1 cellular context compared by ENCODE assay signal in the genomic region with DNA sequence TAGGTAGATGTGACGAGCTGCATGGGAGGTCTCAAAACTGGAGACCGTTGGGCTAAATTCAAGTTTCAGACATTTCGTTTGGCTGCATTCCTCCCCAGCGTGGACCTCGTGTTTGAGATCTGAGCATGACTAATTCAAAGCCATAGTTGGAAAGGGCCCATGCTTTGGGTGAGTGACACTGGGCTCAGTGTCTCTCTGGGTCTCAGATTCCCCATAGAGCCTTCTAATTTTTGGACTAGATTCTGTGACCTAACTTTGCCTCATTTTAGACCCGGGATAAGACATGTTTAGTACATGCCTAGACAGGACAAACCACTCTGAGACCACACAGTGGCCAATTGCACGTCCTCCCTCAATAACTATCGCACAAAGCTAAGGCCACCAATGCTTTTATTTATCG.
TF ChIP-seq lines count a peak whose summit lies in the region.

No MANE protein-coding gene starts in this region.

TF ChIP-seq in HepG2, 621 proteins besides CTCF, POLR2A, EP300 and RAD21:
- TF ChIP-seq, protein P1, sequence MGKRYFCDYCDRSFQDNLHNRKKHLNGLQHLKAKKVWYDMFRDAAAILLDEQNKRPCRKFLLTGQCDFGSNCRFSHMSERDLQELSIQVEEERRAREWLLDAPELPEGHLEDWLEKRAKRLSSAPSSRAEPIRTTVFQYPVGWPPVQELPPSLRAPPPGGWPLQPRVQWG (CRISPR knock-in tag; IDR thresholded peaks at IDR 0.05; ENCODE audit: borderline replicate concordance, low read depth) = no peak
- TF ChIP-seq, protein P2, sequence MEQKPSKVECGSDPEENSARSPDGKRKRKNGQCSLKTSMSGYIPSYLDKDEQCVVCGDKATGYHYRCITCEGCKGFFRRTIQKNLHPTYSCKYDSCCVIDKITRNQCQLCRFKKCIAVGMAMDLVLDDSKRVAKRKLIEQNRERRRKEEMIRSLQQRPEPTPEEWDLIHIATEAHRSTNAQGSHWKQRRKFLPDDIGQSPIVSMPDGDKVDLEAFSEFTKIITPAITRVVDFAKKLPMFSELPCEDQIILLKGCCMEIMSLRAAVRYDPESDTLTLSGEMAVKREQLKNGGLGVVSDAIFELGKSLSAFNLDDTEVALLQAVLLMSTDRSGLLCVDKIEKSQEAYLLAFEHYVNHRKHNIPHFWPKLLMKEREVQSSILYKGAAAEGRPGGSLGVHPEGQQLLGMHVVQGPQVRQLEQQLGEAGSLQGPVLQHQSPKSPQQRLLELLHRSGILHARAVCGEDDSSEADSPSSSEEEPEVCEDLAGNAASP (CRISPR knock-in tag; IDR thresholded peaks at IDR 0.05; ENCODE audit: borderline replicate concordance) = no peak
- TF ChIP-seq PTBP1 (IDR thresholded peaks at IDR 0.05; ENCODE audit: low read depth, low read length, poor library complexity, severe bottlenecking) (no peak), POLR2AphosphoS5 (IDR thresholded peaks at IDR 0.05; ENCODE audit: low read depth, low read length) (no peak), HNF4A (CRISPR knock-in tag; IDR thresholded peaks at IDR 0.05) (no peak), ZNF333 (CRISPR knock-in tag; IDR thresholded peaks at IDR 0.05; ENCODE audit: borderline replicate concordance) (no peak), MBNL3 (CRISPR knock-in tag; conservative IDR thresholded peaks at IDR 0.05) (no peak), SIN3B (IDR thresholded peaks at IDR 0.05; ENCODE audit: low read length) (no peak), EZH2 (conservative IDR thresholded peaks at IDR 0.05; ENCODE audit: low read depth, low read length) (no peak), ATF7-NPFF (CRISPR knock-in tag; IDR thresholded peaks at IDR 0.05; ENCODE audit: low read depth) (no peak), DNMT3B (CRISPR knock-in tag; conservative IDR thresholded peaks at IDR 0.05) (no peak)
- TF ChIP-seq, protein P3, sequence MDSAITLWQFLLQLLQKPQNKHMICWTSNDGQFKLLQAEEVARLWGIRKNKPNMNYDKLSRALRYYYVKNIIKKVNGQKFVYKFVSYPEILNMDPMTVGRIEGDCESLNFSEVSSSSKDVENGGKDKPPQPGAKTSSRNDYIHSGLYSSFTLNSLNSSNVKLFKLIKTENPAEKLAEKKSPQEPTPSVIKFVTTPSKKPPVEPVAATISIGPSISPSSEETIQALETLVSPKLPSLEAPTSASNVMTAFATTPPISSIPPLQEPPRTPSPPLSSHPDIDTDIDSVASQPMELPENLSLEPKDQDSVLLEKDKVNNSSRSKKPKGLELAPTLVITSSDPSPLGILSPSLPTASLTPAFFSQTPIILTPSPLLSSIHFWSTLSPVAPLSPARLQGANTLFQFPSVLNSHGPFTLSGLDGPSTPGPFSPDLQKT (CRISPR knock-in tag; IDR thresholded peaks at IDR 0.05; ENCODE audit: borderline replicate concordance) = no peak
- TF ChIP-seq, protein P4, sequence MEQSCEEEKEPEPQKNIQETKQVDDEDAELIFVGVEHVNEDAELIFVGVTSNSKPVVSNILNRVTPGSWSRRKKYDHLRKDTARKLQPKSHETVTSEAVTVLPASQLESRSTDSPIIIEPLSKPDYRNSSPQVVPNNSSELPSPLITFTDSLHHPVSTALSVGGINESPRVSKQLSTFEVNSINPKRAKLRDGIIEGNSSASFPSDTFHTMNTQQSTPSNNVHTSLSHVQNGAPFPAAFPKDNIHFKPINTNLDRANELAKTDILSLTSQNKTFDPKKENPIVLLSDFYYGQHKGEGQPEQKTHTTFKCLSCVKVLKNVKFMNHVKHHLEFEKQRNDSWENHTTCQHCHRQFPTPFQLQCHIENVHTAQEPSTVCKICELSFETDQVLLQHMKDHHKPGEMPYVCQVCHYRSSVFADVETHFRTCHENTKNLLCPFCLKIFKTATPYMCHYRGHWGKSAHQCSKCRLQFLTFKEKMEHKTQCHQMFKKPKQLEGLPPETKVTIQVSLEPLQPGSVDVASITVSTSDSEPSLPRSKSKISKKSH (CRISPR knock-in tag; IDR thresholded peaks at IDR 0.05; ENCODE audit: borderline replicate concordance) = no peak
- TF ChIP-seq, protein P5, sequence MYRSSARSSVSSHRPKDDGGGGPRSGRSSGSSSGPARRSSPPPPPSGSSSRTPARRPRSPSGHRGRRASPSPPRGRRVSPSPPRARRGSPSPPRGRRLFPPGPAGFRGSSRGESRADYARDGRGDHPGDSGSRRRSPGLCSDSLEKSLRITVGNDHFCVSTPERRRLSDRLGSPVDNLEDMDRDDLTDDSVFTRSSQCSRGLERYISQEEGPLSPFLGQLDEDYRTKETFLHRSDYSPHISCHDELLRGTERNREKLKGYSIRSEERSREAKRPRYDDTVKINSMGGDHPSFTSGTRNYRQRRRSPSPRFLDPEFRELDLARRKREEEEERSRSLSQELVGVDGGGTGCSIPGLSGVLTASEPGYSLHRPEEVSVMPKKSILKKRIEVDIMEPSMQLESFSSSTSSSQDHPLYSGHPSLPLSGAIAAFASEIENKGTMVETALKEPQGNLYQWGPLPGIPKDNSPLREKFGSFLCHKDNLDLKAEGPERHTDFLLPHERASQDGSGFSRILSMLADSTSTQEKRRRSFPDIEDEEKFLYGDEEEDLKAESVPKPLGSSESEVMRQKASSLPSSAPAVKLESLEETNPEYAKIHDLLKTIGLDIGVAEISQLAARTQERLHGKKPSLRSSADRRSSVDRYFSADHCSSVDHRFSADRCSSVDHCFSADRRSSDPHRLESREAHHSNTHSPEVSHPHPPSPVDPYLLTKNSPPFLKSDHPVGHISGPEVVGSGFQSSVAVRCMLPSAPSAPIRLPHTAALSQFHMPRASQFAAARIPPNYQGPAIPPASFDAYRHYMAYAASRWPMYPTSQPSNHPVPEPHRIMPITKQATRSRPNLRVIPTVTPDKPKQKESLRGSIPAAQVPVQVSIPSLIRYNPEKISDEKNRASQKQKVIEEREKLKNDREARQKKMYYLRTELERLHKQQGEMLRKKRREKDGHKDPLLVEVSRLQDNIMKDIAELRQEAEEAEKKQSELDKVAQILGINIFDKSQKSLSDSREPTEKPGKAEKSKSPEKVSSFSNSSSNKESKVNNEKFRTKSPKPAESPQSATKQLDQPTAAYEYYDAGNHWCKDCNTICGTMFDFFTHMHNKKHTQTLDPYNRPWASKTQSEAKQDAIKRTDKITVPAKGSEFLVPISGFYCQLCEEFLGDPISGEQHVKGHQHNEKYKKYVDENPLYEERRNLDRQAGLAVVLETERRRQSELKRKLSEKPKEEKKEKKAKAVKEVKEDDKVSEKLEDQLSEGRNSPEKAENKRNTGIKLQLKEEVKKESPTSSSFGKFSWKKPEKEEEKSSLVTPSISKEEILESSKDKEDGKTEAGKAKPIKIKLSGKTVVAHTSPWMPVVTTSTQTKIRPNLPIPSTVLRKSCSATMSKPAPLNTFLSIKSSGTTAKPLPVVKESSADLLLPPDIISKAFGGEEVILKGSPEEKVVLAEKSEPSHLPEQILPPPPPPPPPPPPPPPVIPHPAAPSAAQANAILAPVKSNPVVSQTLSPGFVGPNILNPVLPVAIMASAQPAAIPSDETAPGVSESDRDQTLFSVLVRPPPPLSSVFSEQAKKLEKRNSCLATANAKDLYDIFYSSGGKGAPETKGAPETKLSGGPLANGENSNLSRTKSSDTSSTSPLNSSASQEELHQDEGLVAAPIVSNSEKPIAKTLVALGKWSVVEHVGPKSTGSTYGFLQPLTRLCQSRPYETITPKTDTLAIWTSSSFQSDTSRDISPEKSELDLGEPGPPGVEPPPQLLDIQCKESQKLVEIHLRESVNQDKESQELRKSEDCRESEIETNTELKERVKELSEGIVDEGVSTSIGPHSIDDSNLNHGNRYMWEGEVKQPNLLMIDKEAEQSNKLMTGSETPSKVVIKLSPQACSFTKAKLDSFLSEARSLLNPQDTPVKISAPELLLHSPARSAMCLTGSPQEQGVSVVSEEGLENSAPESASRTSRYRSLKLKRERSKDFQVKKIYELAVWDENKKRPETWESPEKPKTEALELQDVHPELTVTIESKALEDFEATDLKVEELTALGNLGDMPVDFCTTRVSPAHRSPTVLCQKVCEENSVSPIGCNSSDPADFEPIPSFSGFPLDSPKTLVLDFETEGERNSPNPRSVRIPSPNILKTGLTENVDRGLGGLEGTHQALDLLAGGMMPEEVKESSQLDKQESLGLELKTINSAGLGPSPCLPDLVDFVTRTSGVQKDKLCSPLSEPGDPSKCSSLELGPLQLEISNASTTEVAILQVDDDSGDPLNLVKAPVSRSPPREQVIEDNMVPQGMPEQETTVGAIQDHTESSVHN (CRISPR knock-in tag; IDR thresholded peaks at IDR 0.05) = no peak
- TF ChIP-seq, protein P6, sequence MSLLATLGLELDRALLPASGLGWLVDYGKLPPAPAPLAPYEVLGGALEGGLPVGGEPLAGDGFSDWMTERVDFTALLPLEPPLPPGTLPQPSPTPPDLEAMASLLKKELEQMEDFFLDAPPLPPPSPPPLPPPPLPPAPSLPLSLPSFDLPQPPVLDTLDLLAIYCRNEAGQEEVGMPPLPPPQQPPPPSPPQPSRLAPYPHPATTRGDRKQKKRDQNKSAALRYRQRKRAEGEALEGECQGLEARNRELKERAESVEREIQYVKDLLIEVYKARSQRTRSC (CRISPR knock-in tag; IDR thresholded peaks at IDR 0.05; ENCODE audit: low read depth) = no peak
